In genomic region chrX:120485562-120486520, GRCh38 we compare ENCODE assay signal across 8 cellular contexts. TPM values are rescaled to one million over a fixed set of nuclear protein-coding genes. Genes with fewer than 3 reads are reported as not detected.
DNase-seq lines count a peak whose midpoint lies in the region; ATAC-seq, FAIRE-seq and TF ChIP-seq lines count a peak whose summit lies in the region.

No MANE protein-coding gene starts in this region.

- peak overlapping the region; percentile 79 for H2AFZ ChIP-seq in keratinocyte (ENCODE audit: control insufficient read depth, low read length)

- peaks cover 5% of the 10 kb centered on the region for H3K4me1 ChIP-seq in keratinocyte (ENCODE audit: control insufficient read depth, extremely low read depth, insufficient read depth, low read length)

- H3K27ac ChIP-seq in keratinocyte (ENCODE audit: control insufficient read depth, insufficient read depth, low read length), result peak overlapping the region; percentile 69

- H3K9ac ChIP-seq in keratinocyte (ENCODE audit: control insufficient read depth, extremely low read depth, insufficient read depth, low read length), result peak overlapping the region; percentile 76

- no peaks in the 10 kb centered on the region for H3K9me1 ChIP-seq in keratinocyte (ENCODE audit: control insufficient read depth, extremely low read depth, insufficient read depth, low read length)

- H3K9me3 ChIP-seq in keratinocyte (ENCODE audit: control insufficient read depth, low read depth, low read length), result no peaks in the 10 kb centered on the region

- peak; percentile 65 for DNase-seq in AG08395 (ENCODE audit: low spot score)
- peak; percentile 81 for DNase-seq in NCI-H2171 treated with DMSO at 0.1 percent for 48 hours (lab: John Stamatoyannopoulos, UW)
- peak; percentile 38 for DNase-seq in activated B cell treated with CpG ODN at 0.5 μM for 24 hours
- DNase-seq in chondrocyte (ENCODE audit: low spot score), result no peak
- peak; percentile 26 for DNase-seq in keratinocyte (ENCODE audit: low read depth, low spot score)
- DNase-seq in stimulated activated CD4-positive, alpha-beta T cell treated with anti-CD3 and anti-CD28 coated beads, Interleukin-12 subunit alpha, Interleukin-12 subunit beta, amount 100 ng/mL, for 4 hours, result peak; percentile 47

- CTCF ChIA-PET in activated B cell treated with CpG ODN at 0.5 μM for 24 hours (lab: Charles Lee), result interaction anchor here (0.7 to 2.1 kb wide), 6 partner anchors 10 to 284 kb away, joined by 3 to 5 read pairs (median 4); partner anchors contain the start of gene LAMP2

- ATAC-seq in GM18868 (IDR thresholded peaks at IDR 0.05; ENCODE audit: unreplicated experiment) (peak; percentile 78), HG03097 (IDR thresholded peaks at IDR 0.05; ENCODE audit: low FRiP score, unreplicated experiment) (peak; percentile 74), activated B cell treated with CpG ODN at 0.5 μM for 24 hours (ENCODE audit: low read depth) (peak; percentile 83)

- FAIRE-seq in keratinocyte (lab: Jason Lieb, UNC), result peak; percentile 76

- H3K9me3 Mint-ChIP-seq in activated B cell treated with CpG ODN at 0.5 μM for 24 hours (no peaks in the 10 kb centered on the region), chondrocyte (ENCODE audit: low read depth) (peaks cover 9% of the 10 kb centered on the region)

- H3K36me3 ChIP-seq in keratinocyte (ENCODE audit: control insufficient read depth in 2 of 2, extremely low read depth in 1 of 2, insufficient read depth in 2 of 2, low read length in 2 of 2), result no peaks in the 10 kb centered on the region

- H3K4me3 Mint-ChIP-seq in activated B cell treated with CpG ODN at 0.5 μM for 24 hours (peak overlapping the region; percentile 87), chondrocyte (ENCODE audit: unreplicated experiment) (peak overlapping the region; percentile 71)

- POLR2A ChIA-PET in activated B cell treated with CpG ODN at 0.5 μM for 24 hours (lab: Charles Lee), result interaction anchor here (0.6 to 1.6 kb wide), 5 partner anchors 10 to 797 kb away, joined by 3 to 16 read pairs (median 8); partner anchors contain the start of genes CUL4B, LAMP2 and MCTS1

- H4K20me1 ChIP-seq in keratinocyte (ENCODE audit: control insufficient read depth, extremely low read depth, insufficient read depth, low read length), result no peaks in the 10 kb centered on the region

- intact Hi-C loops in activated B cell treated with CpG ODN at 0.5 μM for 24 hours (cut with micrococcal nuclease), result loop anchor here (1.0 to 5.0 kb wide), 3 partner anchors 17 to 146 kb away; partner anchors contain the start of genes C1GALT1C1, CUL4B and LAMP2

- peaks cover 14% of the 10 kb centered on the region for H3K4me1 Mint-ChIP-seq in activated B cell treated with CpG ODN at 0.5 μM for 24 hours
- peaks cover 5% of the 10 kb centered on the region for H3K4me1 Mint-ChIP-seq in chondrocyte (ENCODE audit: low read depth)

- H3K4me2 ChIP-seq in keratinocyte (ENCODE audit: control insufficient read depth, extremely low read depth, insufficient read depth, low read depth, low read length), result peak overlapping the region; percentile 78

- H3K27me3 Mint-ChIP-seq in activated B cell treated with CpG ODN at 0.5 μM for 24 hours (no peaks in the 10 kb centered on the region), chondrocyte (ENCODE audit: low read depth) (no peaks in the 10 kb centered on the region)

- peak overlapping the region; percentile 30 to 63 (median 58) for H3K4me3 ChIP-seq in keratinocyte (ENCODE audit: control insufficient read depth in 2 of 3, extremely low read depth in 1 of 3, insufficient read depth in 2 of 3, low read depth in 1 of 3, low read length in 3 of 3)

- H3K36me3 Mint-ChIP-seq in activated B cell treated with CpG ODN at 0.5 μM for 24 hours (ENCODE audit: low read depth), result no peaks in the 10 kb centered on the region
- H3K36me3 Mint-ChIP-seq in chondrocyte (ENCODE audit: low read depth), result no peaks in the 10 kb centered on the region

- H3K27ac Mint-ChIP-seq in activated B cell treated with CpG ODN at 0.5 μM for 24 hours (peak overlapping the region; percentile 91), chondrocyte (ENCODE audit: unreplicated experiment) (peak overlapping the region; percentile 92)

- TF ChIP-seq CTCF in activated B cell treated with CpG ODN at 0.5 μM for 24 hours (IDR thresholded peaks at IDR 0.05) (no peak), chondrocyte (IDR thresholded peaks at IDR 0.05) (peak; percentile 79), keratinocyte (optimal IDR thresholded peaks at IDR 0.05 in 1 of 3, IDR thresholded peaks at IDR 0.05 in 1 of 3, conservative IDR thresholded peaks at IDR 0.05 in 1 of 3; ENCODE audit: extremely low read depth in 1 of 3, insufficient read depth in 2 of 3, low read length in 3 of 3) (peak; percentile 37 to 64 (median 53))

- H3K79me2 ChIP-seq in keratinocyte (ENCODE audit: control insufficient read depth, insufficient read depth, low read length), result no peaks in the 10 kb centered on the region

- dilution Hi-C loops in keratinocyte (cut with MboI; ENCODE audit: extremely low pct_ligation_motif_present, low sequenced_read_pairs), result no loop called here

- H3K27me3 ChIP-seq in keratinocyte (ENCODE audit: control insufficient read depth, extremely low read depth, insufficient read depth, low read length), result no peaks in the 10 kb centered on the region

RNA-seq across cellular contexts. Expression of gene LAMP2, which starts 16.7 kb away (rescaled TPM):
- 29.7 and 32.6 TPM in 2 replicates for total RNA-seq in activated B cell treated with CpG ODN at 0.5 μM for 24 hours
- 155 to 171 TPM (median 157 TPM) in 3 replicates for total RNA-seq in chondrocyte
- polyA plus RNA-seq in keratinocyte, result 133 to 239 TPM (median 200 TPM) in 3 replicates
- polyA plus RNA-seq in keratinocyte (2011; ENCODE audit: low read depth), result 55.4 TPM
- 66.0 and 136 TPM in 2 replicates for polyA plus RNA-seq in keratinocyte (2011; cell fraction: cytosol; rRNA removed)
- polyA plus RNA-seq in keratinocyte (2011; cell fraction: nucleus; rRNA removed), result 347 and 387 TPM in 2 replicates
- 115 and 120 TPM in 2 replicates for polyA plus RNA-seq in keratinocyte (2012; ENCODE audit: low replicate concordance)
- 30.9 to 240 TPM (median 205 TPM) in 3 replicates for polyA minus RNA-seq in keratinocyte
- 153 TPM for polyA minus RNA-seq in keratinocyte (2011; cell fraction: cytosol; rRNA and poly(A)+ RNA removed)
- 324 and 565 TPM in 2 replicates for polyA minus RNA-seq in keratinocyte (2011; cell fraction: nucleus; rRNA and poly(A)+ RNA removed)
